ENCODE assay signal across 36 cellular contexts in genomic region chr6:148583631-148584030, GRCh38.
"Had no signal": no experiment of that assay in that cellular context is flagged by ENCODE, and none has a peak within 500 bp of the region (broad histone marks: within the 10 kb centered on the region; RNA-seq: fewer than 3 reads in every experiment).

No MANE protein-coding gene starts in this region.

- ATAC-seq: activated CD8-positive, alpha-beta T cell treated with anti-CD3 and anti-CD28 coated beads for 36 hours; activated naive CD8-positive, alpha-beta T cell treated with anti-CD3 and anti-CD28 coated beads, Interleukin-2, amount 50 U/mL, for 24 hours; activated T-cell treated with anti-CD3 and anti-CD28 coated beads, Interleukin-2, amount 50 U/mL, for 4 hours; activated T-cell treated with anti-CD3 and anti-CD28 coated beads, Interleukin-2, amount 50 U/mL, for 72 hours; body of pancreas had no signal

- H3K36me3 Mint-ChIP-seq: activated naive CD4-positive, alpha-beta T cell treated with anti-CD3 and anti-CD28 coated beads, Interleukin-2, amount 10 ng/mL, durations not matched to agents 7 days and 5 days; activated naive CD4-positive, alpha-beta T cell treated with anti-CD3 and anti-CD28 coated beads, Interleukin-2, amount 50 U/mL, for 24 hours; activated naive CD8-positive, alpha-beta T cell; activated naive CD8-positive, alpha-beta T cell treated with anti-CD3 and anti-CD28 coated beads, Interleukin-2, amount 10 ng/mL, durations not matched to agents 7 days and 5 days had no signal

- H3K9me3 ChIP-seq: body of pancreas had no signal

- FAIRE-seq: TTC549 had no signal

- H3K4me3 Mint-ChIP-seq: activated B cell treated with CpG ODN at 0.5 μM for 24 hours; activated CD4-positive, alpha-beta memory T cell treated with anti-CD3 and anti-CD28 coated beads for 36 hours; activated CD4-positive, alpha-beta T cell treated with anti-CD3 and anti-CD28 coated beads, Interleukin-2, amount 10 ng/mL, durations not matched to agents 24 days and 14 days; activated CD8-positive, alpha-beta T cell treated with anti-CD3 and anti-CD28 coated beads for 36 hours; activated naive CD4-positive, alpha-beta T cell treated with anti-CD3 and anti-CD28 coated beads, Interleukin-2, amount 10 ng/mL, durations not matched to agents 7 days and 5 days; activated naive CD4-positive, alpha-beta T cell treated with anti-CD3 and anti-CD28 coated beads, Interleukin-2, amount 50 U/mL, for 24 hours; activated naive CD8-positive, alpha-beta T cell; activated naive CD8-positive, alpha-beta T cell treated with anti-CD3 and anti-CD28 coated beads, Interleukin-2, amount 10 ng/mL, durations not matched to agents 7 days and 5 days; activated naive CD8-positive, alpha-beta T cell treated with anti-CD3 and anti-CD28 coated beads, Interleukin-2, amount 50 U/mL, for 24 hours; activated T-cell treated with anti-CD3 and anti-CD28 coated beads, Interleukin-2, amount 50 U/mL, for 4 hours; activated T-cell treated with anti-CD3 and anti-CD28 coated beads, Interleukin-2, amount 50 U/mL, for 72 hours; T-helper 1 cell treated with Interleukin-12 subunit alpha and Interleukin-12 subunit beta and Interleukin-4 antibody, amounts not matched to agents 30 μg/mL and 1 μg/mL, for 36 hours; T-helper 2 cell treated with Interferon-gamma antibody and Interleukin-4, amounts not matched to agents 5 μg/mL and 100 μg/mL, for 36 hours had no signal

- H3K4me1 Mint-ChIP-seq: activated CD4-positive, alpha-beta T cell treated with anti-CD3 and anti-CD28 coated beads, Interleukin-2, amount 10 ng/mL, durations not matched to agents 24 days and 14 days; activated naive CD4-positive, alpha-beta T cell treated with anti-CD3 and anti-CD28 coated beads, Interleukin-2, amount 10 ng/mL, durations not matched to agents 7 days and 5 days; activated naive CD4-positive, alpha-beta T cell treated with anti-CD3 and anti-CD28 coated beads, Interleukin-2, amount 50 U/mL, for 24 hours; activated naive CD8-positive, alpha-beta T cell treated with anti-CD3 and anti-CD28 coated beads, Interleukin-2, amount 10 ng/mL, durations not matched to agents 7 days and 5 days; activated naive CD8-positive, alpha-beta T cell treated with anti-CD3 and anti-CD28 coated beads, Interleukin-2, amount 50 U/mL, for 24 hours had no signal

- DNase-seq: activated B cell treated with CpG ODN at 0.5 μM for 24 hours; activated CD4-positive, alpha-beta memory T cell treated with anti-CD3 and anti-CD28 coated beads for 36 hours; activated CD4-positive, alpha-beta T cell treated with anti-CD3 and anti-CD28 coated beads for 4 hours; activated CD4-positive, alpha-beta T cell treated with anti-CD3 and anti-CD28 coated beads, Interleukin-2, amount 10 ng/mL, durations not matched to agents 24 days and 14 days; activated CD4-positive, alpha-beta T cell treated with anti-CD3 and anti-CD28 coated beads, Interleukin-2, amount 50 U/mL, for 1 hour; activated CD4-positive, alpha-beta T cell treated with anti-CD3 and anti-CD28 coated beads, Interleukin-2, amount 50 U/mL, for 4 hours; activated CD4-positive, CD25-positive, alpha-beta regulatory T cell treated with anti-CD3 and anti-CD28 coated beads, Interleukin-2, amount 50 U/mL, for 72 hours; activated CD8-positive, alpha-beta memory T cell treated with anti-CD3 and anti-CD28 coated beads, Interleukin-2, amount 50 U/mL, for 4 hours; activated CD8-positive, alpha-beta T cell treated with anti-CD3 and anti-CD28 coated beads for 36 hours; activated effector memory CD4-positive, alpha-beta T cell treated with Interleukin-2 at 50 U/mL for 16 hours; activated gamma-delta T cell; activated naive CD4-positive, alpha-beta T cell treated with anti-CD3 and anti-CD28 coated beads, Interleukin-2, amount 10 ng/mL, durations not matched to agents 7 days and 5 days; activated naive CD4-positive, alpha-beta T cell treated with Interleukin-2 at 50 U/mL for 16 hours; activated naive CD8-positive, alpha-beta T cell treated with anti-CD3 and anti-CD28 coated beads, Interleukin-2, amount 10 ng/mL, durations not matched to agents 7 days and 5 days; activated naive CD8-positive, alpha-beta T cell treated with anti-CD3 and anti-CD28 coated beads, Interleukin-2, amount 50 U/mL, for 24 hours; activated T-cell treated with anti-CD3 and anti-CD28 coated beads for 4 hours; activated T-cell treated with anti-CD3 and anti-CD28 coated beads, Interleukin-2, amount 50 U/mL, for 1 hour; activated T-cell treated with anti-CD3 and anti-CD28 coated beads, Interleukin-2, amount 50 U/mL, for 4 hours; activated T-cell treated with anti-CD3 and anti-CD28 coated beads, Interleukin-2, amount 50 U/mL, for 72 hours; amygdala; anterior cingulate cortex; body of pancreas; brain microvascular endothelial cell; central memory CD4-positive, alpha-beta T cell; T-helper 1 cell; T-helper 2 cell; T-helper 9 cell had no signal

- H3K27me3 ChIP-seq: ascending aorta, body of pancreas, brain microvascular endothelial cell, breast epithelium had no signal

- H3K4me1 ChIP-seq: body of pancreas, breast epithelium had no signal

- H3K27me3 Mint-ChIP-seq: activated B cell treated with CpG ODN at 0.5 μM for 24 hours had no signal

- H3K4me3 ChIP-seq: ascending aorta, body of pancreas, breast epithelium had no signal

- H3K36me3 ChIP-seq: ascending aorta, brain microvascular endothelial cell, breast epithelium had no signal

- H3K27ac Mint-ChIP-seq: activated B cell treated with CpG ODN at 0.5 μM for 24 hours; activated CD4-positive, alpha-beta memory T cell treated with anti-CD3 and anti-CD28 coated beads for 36 hours; activated CD4-positive, alpha-beta T cell treated with anti-CD3 and anti-CD28 coated beads, Interleukin-2, amount 10 ng/mL, durations not matched to agents 24 days and 14 days; activated CD8-positive, alpha-beta T cell treated with anti-CD3 and anti-CD28 coated beads for 36 hours; activated naive CD4-positive, alpha-beta T cell treated with anti-CD3 and anti-CD28 coated beads, Interleukin-2, amount 10 ng/mL, durations not matched to agents 7 days and 5 days; activated naive CD4-positive, alpha-beta T cell treated with anti-CD3 and anti-CD28 coated beads, Interleukin-2, amount 50 U/mL, for 24 hours; activated naive CD8-positive, alpha-beta T cell; activated naive CD8-positive, alpha-beta T cell treated with anti-CD3 and anti-CD28 coated beads, Interleukin-2, amount 10 ng/mL, durations not matched to agents 7 days and 5 days; activated naive CD8-positive, alpha-beta T cell treated with anti-CD3 and anti-CD28 coated beads, Interleukin-2, amount 50 U/mL, for 24 hours; activated T-cell treated with anti-CD3 and anti-CD28 coated beads, Interleukin-2, amount 50 U/mL, for 72 hours; activated T-helper 2 cell treated with anti-CD3 and anti-CD28 coated beads, Interferon-gamma antibody, Interleukin-2, Interleukin-4, amounts not matched to agents 10 μg/mL and 5 μg/mL and 100 μg/mL, durations not matched to agents 14 hours and 24 hours and 36 hours; T-helper 1 cell treated with Interleukin-12 subunit alpha and Interleukin-12 subunit beta and Interleukin-4 antibody, amounts not matched to agents 30 μg/mL and 1 μg/mL, for 36 hours; T-helper 2 cell treated with Interferon-gamma antibody and Interleukin-4, amounts not matched to agents 5 μg/mL and 100 μg/mL, for 36 hours had no signal

- H3K27ac ChIP-seq: ascending aorta, body of pancreas, brain microvascular endothelial cell, breast epithelium, VCaP had no signal
